In the genomic region with DNA sequence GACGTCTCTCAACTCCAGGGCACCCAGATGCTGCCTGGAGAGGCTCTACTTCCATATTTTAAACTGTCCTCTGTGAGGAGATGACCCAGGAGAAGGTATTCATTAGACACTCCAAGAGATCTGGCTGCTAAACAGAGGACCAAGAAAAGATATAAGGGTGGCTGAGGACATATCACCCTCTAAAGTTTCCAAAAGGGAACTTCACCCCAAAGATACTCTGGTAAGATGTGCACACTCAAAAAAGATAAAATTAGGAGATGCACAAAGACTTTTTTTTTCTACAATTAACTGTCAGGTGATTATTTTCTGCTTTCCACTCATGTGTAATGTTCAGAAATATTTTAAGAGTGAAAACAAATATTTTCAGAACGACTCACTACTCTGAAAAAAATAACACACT, we compare ENCODE assay signal across 1 cellular context.
TF ChIP-seq lines count a peak whose summit lies in the region.

No MANE protein-coding gene starts in this region.

TF ChIP-seq in K562, 482 proteins besides CTCF, POLR2A, EP300 and RAD21 (continued from another document):
- TF ChIP-seq, protein P1, sequence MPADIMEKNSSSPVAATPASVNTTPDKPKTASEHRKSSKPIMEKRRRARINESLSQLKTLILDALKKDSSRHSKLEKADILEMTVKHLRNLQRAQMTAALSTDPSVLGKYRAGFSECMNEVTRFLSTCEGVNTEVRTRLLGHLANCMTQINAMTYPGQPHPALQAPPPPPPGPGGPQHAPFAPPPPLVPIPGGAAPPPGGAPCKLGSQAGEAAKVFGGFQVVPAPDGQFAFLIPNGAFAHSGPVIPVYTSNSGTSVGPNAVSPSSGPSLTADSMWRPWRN (IDR thresholded peaks at IDR 0.05; ENCODE audit: low read depth), result no peak
- no peak for TF ChIP-seq MAZ (CRISPR knock-in tag; conservative IDR thresholded peaks at IDR 0.05 in 1 of 2, IDR thresholded peaks at IDR 0.05 in 1 of 2)
- TF ChIP-seq ETV6 (IDR thresholded peaks at IDR 0.05; ENCODE audit: borderline replicate concordance in 1 of 2, low read depth in 2 of 2, low read length in 1 of 2), result no peak
- no peak for TF ChIP-seq ETV6 (CRISPR knock-in tag; IDR thresholded peaks at IDR 0.05; ENCODE audit: borderline replicate concordance)
- TF ChIP-seq JUNB (CRISPR knock-in tag; conservative IDR thresholded peaks at IDR 0.05), result no peak
- no peak for TF ChIP-seq L3MBTL2 (IDR thresholded peaks at IDR 0.05)
- TF ChIP-seq, protein P2, sequence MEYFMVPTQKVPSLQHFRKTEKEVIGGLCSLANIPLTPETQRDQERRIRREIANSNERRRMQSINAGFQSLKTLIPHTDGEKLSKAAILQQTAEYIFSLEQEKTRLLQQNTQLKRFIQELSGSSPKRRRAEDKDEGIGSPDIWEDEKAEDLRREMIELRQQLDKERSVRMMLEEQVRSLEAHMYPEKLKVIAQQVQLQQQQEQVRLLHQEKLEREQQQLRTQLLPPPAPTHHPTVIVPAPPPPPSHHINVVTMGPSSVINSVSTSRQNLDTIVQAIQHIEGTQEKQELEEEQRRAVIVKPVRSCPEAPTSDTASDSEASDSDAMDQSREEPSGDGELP (CRISPR knock-in tag; IDR thresholded peaks at IDR 0.05; ENCODE audit: borderline replicate concordance), result no peak
- no peak for TF ChIP-seq ZKSCAN8 (CRISPR knock-in tag; IDR thresholded peaks at IDR 0.05)
- TF ChIP-seq, protein P3, sequence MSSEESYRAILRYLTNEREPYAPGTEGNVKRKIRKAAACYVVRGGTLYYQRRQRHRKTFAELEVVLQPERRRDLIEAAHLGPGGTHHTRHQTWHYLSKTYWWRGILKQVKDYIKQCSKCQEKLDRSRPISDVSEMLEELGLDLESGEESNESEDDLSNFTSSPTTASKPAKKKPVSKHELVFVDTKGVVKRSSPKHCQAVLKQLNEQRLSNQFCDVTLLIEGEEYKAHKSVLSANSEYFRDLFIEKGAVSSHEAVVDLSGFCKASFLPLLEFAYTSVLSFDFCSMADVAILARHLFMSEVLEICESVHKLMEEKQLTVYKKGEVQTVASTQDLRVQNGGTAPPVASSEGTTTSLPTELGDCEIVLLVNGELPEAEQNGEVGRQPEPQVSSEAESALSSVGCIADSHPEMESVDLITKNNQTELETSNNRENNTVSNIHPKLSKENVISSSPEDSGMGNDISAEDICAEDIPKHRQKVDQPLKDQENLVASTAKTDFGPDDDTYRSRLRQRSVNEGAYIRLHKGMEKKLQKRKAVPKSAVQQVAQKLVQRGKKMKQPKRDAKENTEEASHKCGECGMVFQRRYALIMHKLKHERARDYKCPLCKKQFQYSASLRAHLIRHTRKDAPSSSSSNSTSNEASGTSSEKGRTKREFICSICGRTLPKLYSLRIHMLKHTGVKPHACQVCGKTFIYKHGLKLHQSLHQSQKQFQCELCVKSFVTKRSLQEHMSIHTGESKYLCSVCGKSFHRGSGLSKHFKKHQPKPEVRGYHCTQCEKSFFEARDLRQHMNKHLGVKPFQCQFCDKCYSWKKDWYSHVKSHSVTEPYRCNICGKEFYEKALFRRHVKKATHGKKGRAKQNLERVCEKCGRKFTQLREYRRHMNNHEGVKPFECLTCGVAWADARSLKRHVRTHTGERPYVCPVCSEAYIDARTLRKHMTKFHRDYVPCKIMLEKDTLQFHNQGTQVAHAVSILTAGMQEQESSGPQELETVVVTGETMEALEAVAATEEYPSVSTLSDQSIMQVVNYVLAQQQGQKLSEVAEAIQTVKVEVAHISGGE (CRISPR knock-in tag; IDR thresholded peaks at IDR 0.05), result no peak
- TF ChIP-seq, protein P4, sequence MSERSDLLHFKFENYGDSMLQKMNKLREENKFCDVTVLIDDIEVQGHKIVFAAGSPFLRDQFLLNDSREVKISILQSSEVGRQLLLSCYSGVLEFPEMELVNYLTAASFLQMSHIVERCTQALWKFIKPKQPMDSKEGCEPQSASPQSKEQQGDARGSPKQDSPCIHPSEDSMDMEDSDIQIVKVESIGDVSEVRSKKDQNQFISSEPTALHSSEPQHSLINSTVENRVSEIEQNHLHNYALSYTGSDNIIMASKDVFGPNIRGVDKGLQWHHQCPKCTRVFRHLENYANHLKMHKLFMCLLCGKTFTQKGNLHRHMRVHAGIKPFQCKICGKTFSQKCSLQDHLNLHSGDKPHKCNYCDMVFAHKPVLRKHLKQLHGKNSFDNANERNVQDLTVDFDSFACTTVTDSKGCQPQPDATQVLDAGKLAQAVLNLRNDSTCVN (CRISPR knock-in tag; IDR thresholded peaks at IDR 0.05), result no peak
- TF ChIP-seq SMARCB1 (IDR thresholded peaks at IDR 0.05; ENCODE audit: insufficient read length, low read depth), result no peak
- TF ChIP-seq ZFPM2 (CRISPR knock-in tag; IDR thresholded peaks at IDR 0.05), result no peak
- TF ChIP-seq, protein P5, sequence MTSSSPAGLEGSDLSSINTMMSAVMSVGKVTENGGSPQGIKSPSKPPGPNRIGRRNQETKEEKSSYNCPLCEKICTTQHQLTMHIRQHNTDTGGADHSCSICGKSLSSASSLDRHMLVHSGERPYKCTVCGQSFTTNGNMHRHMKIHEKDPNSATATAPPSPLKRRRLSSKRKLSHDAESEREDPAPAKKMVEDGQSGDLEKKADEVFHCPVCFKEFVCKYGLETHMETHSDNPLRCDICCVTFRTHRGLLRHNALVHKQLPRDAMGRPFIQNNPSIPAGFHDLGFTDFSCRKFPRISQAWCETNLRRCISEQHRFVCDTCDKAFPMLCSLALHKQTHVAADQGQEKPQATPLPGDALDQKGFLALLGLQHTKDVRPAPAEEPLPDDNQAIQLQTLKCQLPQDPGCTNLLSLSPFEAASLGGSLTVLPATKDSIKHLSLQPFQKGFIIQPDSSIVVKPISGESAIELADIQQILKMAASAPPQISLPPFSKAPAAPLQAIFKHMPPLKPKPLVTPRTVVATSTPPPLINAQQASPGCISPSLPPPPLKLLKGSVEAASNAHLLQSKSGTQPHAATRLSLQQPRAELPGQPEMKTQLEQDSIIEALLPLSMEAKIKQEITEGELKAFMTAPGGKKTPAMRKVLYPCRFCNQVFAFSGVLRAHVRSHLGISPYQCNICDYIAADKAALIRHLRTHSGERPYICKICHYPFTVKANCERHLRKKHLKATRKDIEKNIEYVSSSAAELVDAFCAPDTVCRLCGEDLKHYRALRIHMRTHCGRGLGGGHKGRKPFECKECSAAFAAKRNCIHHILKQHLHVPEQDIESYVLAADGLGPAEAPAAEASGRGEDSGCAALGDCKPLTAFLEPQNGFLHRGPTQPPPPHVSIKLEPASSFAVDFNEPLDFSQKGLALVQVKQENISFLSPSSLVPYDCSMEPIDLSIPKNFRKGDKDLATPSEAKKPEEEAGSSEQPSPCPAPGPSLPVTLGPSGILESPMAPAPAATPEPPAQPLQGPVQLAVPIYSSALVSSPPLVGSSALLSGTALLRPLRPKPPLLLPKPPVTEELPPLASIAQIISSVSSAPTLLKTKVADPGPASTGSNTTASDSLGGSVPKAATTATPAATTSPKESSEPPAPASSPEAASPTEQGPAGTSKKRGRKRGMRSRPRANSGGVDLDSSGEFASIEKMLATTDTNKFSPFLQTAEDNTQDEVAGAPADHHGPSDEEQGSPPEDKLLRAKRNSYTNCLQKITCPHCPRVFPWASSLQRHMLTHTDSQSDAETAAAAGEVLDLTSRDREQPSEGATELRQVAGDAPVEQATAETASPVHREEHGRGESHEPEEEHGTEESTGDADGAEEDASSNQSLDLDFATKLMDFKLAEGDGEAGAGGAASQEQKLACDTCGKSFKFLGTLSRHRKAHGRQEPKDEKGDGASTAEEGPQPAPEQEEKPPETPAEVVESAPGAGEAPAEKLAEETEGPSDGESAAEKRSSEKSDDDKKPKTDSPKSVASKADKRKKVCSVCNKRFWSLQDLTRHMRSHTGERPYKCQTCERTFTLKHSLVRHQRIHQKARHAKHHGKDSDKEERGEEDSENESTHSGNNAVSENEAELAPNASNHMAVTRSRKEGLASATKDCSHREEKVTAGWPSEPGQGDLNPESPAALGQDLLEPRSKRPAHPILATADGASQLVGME (CRISPR knock-in tag; IDR thresholded peaks at IDR 0.05), result no peak
- TF ChIP-seq TAF9B (IDR thresholded peaks at IDR 0.05; ENCODE audit: partially characterized antibody), result no peak
- TF ChIP-seq, protein P6, sequence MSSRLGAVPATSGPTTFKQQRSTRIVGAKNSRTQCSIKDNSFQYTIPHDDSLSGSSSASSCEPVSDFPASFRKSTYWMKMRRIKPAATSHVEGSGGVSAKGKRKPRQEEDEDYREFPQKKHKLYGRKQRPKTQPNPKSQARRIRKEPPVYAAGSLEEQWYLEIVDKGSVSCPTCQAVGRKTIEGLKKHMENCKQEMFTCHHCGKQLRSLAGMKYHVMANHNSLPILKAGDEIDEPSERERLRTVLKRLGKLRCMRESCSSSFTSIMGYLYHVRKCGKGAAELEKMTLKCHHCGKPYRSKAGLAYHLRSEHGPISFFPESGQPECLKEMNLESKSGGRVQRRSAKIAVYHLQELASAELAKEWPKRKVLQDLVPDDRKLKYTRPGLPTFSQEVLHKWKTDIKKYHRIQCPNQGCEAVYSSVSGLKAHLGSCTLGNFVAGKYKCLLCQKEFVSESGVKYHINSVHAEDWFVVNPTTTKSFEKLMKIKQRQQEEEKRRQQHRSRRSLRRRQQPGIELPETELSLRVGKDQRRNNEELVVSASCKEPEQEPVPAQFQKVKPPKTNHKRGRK (tag; IDR thresholded peaks at IDR 0.05), result no peak
- TF ChIP-seq, protein P7, sequence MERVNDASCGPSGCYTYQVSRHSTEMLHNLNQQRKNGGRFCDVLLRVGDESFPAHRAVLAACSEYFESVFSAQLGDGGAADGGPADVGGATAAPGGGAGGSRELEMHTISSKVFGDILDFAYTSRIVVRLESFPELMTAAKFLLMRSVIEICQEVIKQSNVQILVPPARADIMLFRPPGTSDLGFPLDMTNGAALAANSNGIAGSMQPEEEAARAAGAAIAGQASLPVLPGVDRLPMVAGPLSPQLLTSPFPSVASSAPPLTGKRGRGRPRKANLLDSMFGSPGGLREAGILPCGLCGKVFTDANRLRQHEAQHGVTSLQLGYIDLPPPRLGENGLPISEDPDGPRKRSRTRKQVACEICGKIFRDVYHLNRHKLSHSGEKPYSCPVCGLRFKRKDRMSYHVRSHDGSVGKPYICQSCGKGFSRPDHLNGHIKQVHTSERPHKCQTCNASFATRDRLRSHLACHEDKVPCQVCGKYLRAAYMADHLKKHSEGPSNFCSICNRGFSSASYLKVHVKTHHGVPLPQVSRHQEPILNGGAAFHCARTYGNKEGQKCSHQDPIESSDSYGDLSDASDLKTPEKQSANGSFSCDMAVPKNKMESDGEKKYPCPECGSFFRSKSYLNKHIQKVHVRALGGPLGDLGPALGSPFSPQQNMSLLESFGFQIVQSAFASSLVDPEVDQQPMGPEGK (CRISPR knock-in tag; IDR thresholded peaks at IDR 0.05; ENCODE audit: borderline replicate concordance), result no peak
